15 cellular contexts compared by ENCODE assay signal in the genomic region with DNA sequence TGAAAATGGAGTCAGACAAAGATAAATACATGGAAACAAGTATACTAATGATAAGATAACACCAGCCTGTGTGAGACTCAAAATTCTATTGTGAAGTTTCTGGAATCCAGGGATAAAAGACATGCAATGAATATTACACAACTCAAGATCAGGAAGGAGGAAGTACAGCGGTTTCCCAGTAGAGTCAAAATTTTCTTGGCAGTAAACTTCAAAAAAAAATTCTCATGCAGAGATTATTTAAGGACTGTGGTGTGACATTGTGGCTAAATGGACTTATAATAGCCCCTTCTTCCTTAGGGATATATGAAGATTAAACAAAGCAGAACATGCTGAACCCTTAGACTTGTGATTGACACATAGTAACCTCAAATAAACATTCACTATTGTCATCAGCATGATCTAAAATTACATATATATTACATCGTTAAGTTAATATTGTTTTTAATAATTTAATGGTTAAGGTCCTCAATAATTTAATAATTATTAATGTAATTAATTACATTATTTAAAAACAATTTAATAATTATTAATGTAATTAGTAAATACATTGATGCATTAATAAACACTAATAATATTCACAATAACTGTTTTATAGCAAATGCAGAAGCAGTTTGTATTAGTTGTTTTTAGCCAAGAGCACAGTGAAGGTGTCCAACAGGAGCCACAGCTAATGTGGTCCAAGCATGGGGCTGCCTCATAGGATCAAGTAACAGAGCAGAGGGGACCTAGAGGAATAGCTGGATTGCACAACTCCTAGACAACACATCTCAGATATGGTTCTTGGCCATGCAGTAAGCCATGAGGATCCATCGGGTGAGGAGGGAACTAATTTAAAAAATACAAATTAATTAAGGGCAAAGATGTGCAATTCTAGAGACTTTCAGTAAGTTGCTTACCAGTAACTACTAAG.
DNase-seq lines count a peak whose midpoint lies in the region; ATAC-seq, FAIRE-seq and TF ChIP-seq lines count a peak whose summit lies in the region.
"Had no signal": no experiment of that assay in that cellular context is flagged by ENCODE, and none has a peak within 500 bp of the region (broad histone marks: within the 10 kb centered on the region; RNA-seq: fewer than 3 reads in every experiment).

No MANE protein-coding gene starts in this region.

- TF ChIP-seq CTCF in parathyroid adenoma (IDR thresholded peaks at IDR 0.05), result no peak
- TF ChIP-seq CTCF in A673 (conservative IDR thresholded peaks at IDR 0.05; ENCODE audit: low read depth, low read length), result no peak
- no peak for TF ChIP-seq CTCF in foreskin fibroblast (IDR thresholded peaks at IDR 0.05; ENCODE audit: low read depth, low read length)

- H3K9ac ChIP-seq in GM23248, result no peak overlapping the region
- H3K9ac ChIP-seq in parathyroid adenoma, result no peak overlapping the region

- in situ Hi-C loops in GM23248 (cut with MboI), result no loop called here

- DNase-seq in GM23248 (peak; percentile 23), RCC 7860 (ENCODE audit: low spot score) (no peak), fibroblast of peridontal ligament (ENCODE audit: extremely low read depth) (peak; percentile 50), C1 segment of cervical spinal cord (lab: John Stamatoyannopoulos, UW) (no peak), A673 (ENCODE audit: low spot score) (no peak), foreskin fibroblast (no peak)
- DNase-seq: activated CD4-positive, alpha-beta T cell treated with anti-CD3 and anti-CD28 coated beads, Interleukin-2, amount 10 ng/mL, durations not matched to agents 7 days and 5 days; activated T-cell treated with anti-CD3 and anti-CD28 coated beads, Interleukin-2, amount 50 U/mL, for 72 hours; adrenal gland; colonic mucosa; immature natural killer cell; T-helper 17 cell; tibial artery had no signal

- no peaks in the 10 kb centered on the region for H4K20me1 ChIP-seq in GM23248 (ENCODE audit: insufficient read depth)

- H3K9me3 ChIP-seq in GM23248 (ENCODE audit: low read depth), result no peaks in the 10 kb centered on the region
- no peaks in the 10 kb centered on the region for H3K9me3 ChIP-seq in parathyroid adenoma (ENCODE audit: control insufficient read depth, low read length)
- no peaks in the 10 kb centered on the region for H3K9me3 ChIP-seq in A673 (ENCODE audit: low read depth, low read length, poor library complexity, severe bottlenecking)
- H3K9me3 ChIP-seq: adrenal gland, colonic mucosa, tibial artery had no signal

- H3K79me2 ChIP-seq in GM23248 (ENCODE audit: insufficient read depth), result no peaks in the 10 kb centered on the region
- H3K79me2 ChIP-seq in parathyroid adenoma, result no peaks in the 10 kb centered on the region

- no peaks in the 10 kb centered on the region for H3F3A ChIP-seq in GM23248 (ENCODE audit: insufficient read depth)

- intact Hi-C loops in A673 (cut with micrococcal nuclease; ENCODE audit: unreplicated experiment), result no loop called here

- no peaks in the 10 kb centered on the region for H3K9me2 ChIP-seq in GM23248 (ENCODE audit: insufficient read depth)

- no peak overlapping the region for H3K4me3 ChIP-seq in GM23248
- H3K4me3 ChIP-seq in parathyroid adenoma (ENCODE audit: low read depth, low read length), result no peak overlapping the region
- no peak overlapping the region for H3K4me3 ChIP-seq in A673 (ENCODE audit: low read depth, low read length, poor library complexity, severe bottlenecking)
- no peak overlapping the region for H3K4me3 ChIP-seq in foreskin fibroblast (ENCODE audit: low read depth in 1 of 2, low read length in 2 of 2)
- H3K4me3 ChIP-seq: adrenal gland, colonic mucosa, tibial artery had no signal

- no peak overlapping the region for H3K4me2 ChIP-seq in GM23248 (ENCODE audit: unreplicated experiment)
- H3K4me2 ChIP-seq in parathyroid adenoma (ENCODE audit: low read length), result no peak overlapping the region

- H3K36me3 ChIP-seq in GM23248 (ENCODE audit: low read depth), result no peaks in the 10 kb centered on the region
- no peaks in the 10 kb centered on the region for H3K36me3 ChIP-seq in parathyroid adenoma (ENCODE audit: control insufficient read depth, insufficient read depth, low read length)
- no peaks in the 10 kb centered on the region for H3K36me3 ChIP-seq in A673 (ENCODE audit: insufficient read depth, low read length, poor library complexity, severe bottlenecking)
- H3K36me3 ChIP-seq: adrenal gland, colonic mucosa, tibial artery had no signal

- ATAC-seq in HG02973 (IDR thresholded peaks at IDR 0.05; ENCODE audit: unreplicated experiment), result no peak
- ATAC-seq: activated T-cell treated with anti-CD3 and anti-CD28 coated beads, Interleukin-2, amount 50 U/mL, for 72 hours; T-helper 17 cell had no signal

- H3K27ac ChIP-seq in GM23248 (no peak overlapping the region), parathyroid adenoma (peak overlapping the region; percentile 38), A673 (ENCODE audit: low read depth, low read length, poor library complexity, severe bottlenecking) (no peak overlapping the region)
- H3K27ac ChIP-seq: colonic mucosa, tibial artery had no signal

- no peaks in the 10 kb centered on the region for H3K4me1 ChIP-seq in GM23248 (ENCODE audit: insufficient read depth)
- no peaks in the 10 kb centered on the region for H3K4me1 ChIP-seq in parathyroid adenoma
- no peaks in the 10 kb centered on the region for H3K4me1 ChIP-seq in A673 (ENCODE audit: insufficient read depth, low read length, poor library complexity, severe bottlenecking)
- H3K4me1 ChIP-seq: colonic mucosa, tibial artery had no signal

- POLR2A ChIA-PET in A673 (lab: Charles Lee; ENCODE audit: low non-redundant PET), result no interaction called here

- FAIRE-seq in RCC 7860 (lab: Jason Lieb, UNC), result peak; percentile 66

- no TSS peak for BruUV-seq in A673 (replicated peaks; lab: Mats Ljungman, UMichigan)

- CTCF ChIA-PET in A673 (lab: Charles Lee), result no interaction called here

- no peaks in the 10 kb centered on the region for H3K27me3 ChIP-seq in GM23248 (replicated peaks; ENCODE audit: insufficient read depth)
- no peaks in the 10 kb centered on the region for H3K27me3 ChIP-seq in parathyroid adenoma (ENCODE audit: control insufficient read depth, insufficient read depth, low read length)
- no peaks in the 10 kb centered on the region for H3K27me3 ChIP-seq in A673 (replicated peaks; ENCODE audit: insufficient read depth, low read depth, low read length, poor library complexity)
- H3K27me3 ChIP-seq: adrenal gland, colonic mucosa, tibial artery had no signal

- 73 to 83% methylated on average over 3 of the region's 3 CpGs for WGBS in GM23248 (ENCODE audit: low coverage in 1 of 2, low lambda C conversion rate in 2 of 2, missing lambda C conversion rate in 2 of 2), 2 experiments

- no peak overlapping the region for H2AFZ ChIP-seq in GM23248
- H2AFZ ChIP-seq in parathyroid adenoma, result no peak overlapping the region

Comparison
In these comparisons a context has a peak if more than half of its experiments do, and no peak if none do; other contexts are left out.
1. DNase-seq: peak in GM23248 (single experiment) and fibroblast of peridontal ligament (single experiment); none in RCC 7860 (single experiment), C1 segment of cervical spinal cord (0 of 14), A673 (single experiment) and foreskin fibroblast (0 of 2).